Comparison of ENCODE assay signal across 8 cellular contexts in the genomic region with DNA sequence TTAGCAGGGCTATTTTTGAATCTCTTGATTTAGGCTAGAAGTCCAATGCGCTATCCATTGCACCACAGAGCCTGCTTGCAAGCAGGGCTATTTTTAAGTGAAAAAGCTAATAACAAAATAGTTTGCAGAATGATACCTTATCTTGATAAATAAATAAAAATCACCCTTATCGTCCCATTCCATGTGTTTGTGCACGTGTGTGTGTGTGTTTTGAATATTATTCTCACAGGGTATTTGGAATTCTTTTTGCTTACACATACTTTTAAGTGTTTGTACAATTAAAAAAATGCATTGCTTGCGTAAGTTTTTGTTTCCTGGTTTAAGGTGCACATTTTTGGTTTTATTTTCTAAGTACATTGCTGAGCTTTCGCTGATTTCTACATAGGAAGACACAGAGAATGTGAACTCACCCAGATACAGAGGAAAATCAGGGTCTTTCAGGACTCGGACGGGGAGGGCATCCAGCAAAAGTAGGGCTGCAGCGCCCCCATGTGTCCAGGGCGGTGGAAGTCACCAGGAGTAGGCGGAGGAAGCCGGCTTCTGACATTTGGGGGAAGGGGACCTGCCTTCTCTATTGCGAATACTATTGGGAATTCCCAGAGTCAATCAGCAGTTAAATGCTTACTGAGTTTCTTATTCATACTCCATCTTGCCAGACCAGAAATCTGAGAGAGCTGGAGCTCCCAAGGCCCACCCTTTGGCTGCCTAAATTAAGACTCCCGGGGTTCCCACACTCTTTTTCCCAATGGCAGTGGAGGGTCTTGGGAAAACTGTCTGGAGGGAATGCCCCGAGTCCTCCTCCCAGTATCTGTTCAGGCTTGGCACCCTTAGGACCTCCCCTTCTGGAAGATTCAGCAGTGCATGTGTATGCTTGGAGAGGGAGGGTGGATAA. TPM values are rescaled to one million over a fixed set of nuclear protein-coding genes. Genes with fewer than 3 reads are reported as not detected.
A peak's percentile ranks its signal among the peaks of the same experiment; 100 is the strongest.
DNase-seq lines count a peak whose midpoint lies in the region; ATAC-seq, FAIRE-seq and TF ChIP-seq lines count a peak whose summit lies in the region.

No MANE protein-coding gene starts in this region.

- H3K27me3 ChIP-seq in keratinocyte (ENCODE audit: control insufficient read depth, extremely low read depth, insufficient read depth, low read length): peaks cover 27% of the 10 kb centered on the region

- H3K9me3 ChIP-seq in keratinocyte (ENCODE audit: control insufficient read depth, low read depth, low read length): no peaks in the 10 kb centered on the region

- no peaks in the 10 kb centered on the region for H3K36me3 ChIP-seq in keratinocyte (ENCODE audit: control insufficient read depth in 2 of 2, extremely low read depth in 1 of 2, insufficient read depth in 2 of 2, low read length in 2 of 2)

- no peaks in the 10 kb centered on the region for H3K9me1 ChIP-seq in keratinocyte (ENCODE audit: control insufficient read depth, extremely low read depth, insufficient read depth, low read length)

- H3K4me2 ChIP-seq in keratinocyte (ENCODE audit: control insufficient read depth, extremely low read depth, insufficient read depth, low read depth, low read length): peak overlapping the region; percentile 54

- no peaks in the 10 kb centered on the region for H3K79me2 ChIP-seq in keratinocyte (ENCODE audit: control insufficient read depth, insufficient read depth, low read length)

- H3K27ac ChIP-seq in keratinocyte (ENCODE audit: control insufficient read depth, insufficient read depth, low read length): no peak overlapping the region

- DNase-seq in EL (peak; percentile 81), NCI-H2171 (lab: John Stamatoyannopoulos, UW) (peak; percentile 73), cardiac fibroblast (ENCODE audit: low read depth in 2 of 2) (peak; percentile 85), keratinocyte (ENCODE audit: low read depth, low spot score) (peak; percentile 2)
- peak; percentile 91 for DNase-seq in stimulated activated CD4-positive, alpha-beta T cell treated with anti-CD3 and anti-CD28 coated beads, Interleukin-15, amount 100 ng/mL, for 24 hours

- TF ChIP-seq CTCF in cardiac fibroblast (IDR thresholded peaks at IDR 0.05; ENCODE audit: low read depth, low read length) (peak; percentile 80), keratinocyte (optimal IDR thresholded peaks at IDR 0.05 in 1 of 3, IDR thresholded peaks at IDR 0.05 in 1 of 3, conservative IDR thresholded peaks at IDR 0.05 in 1 of 3; ENCODE audit: extremely low read depth in 1 of 3, insufficient read depth in 2 of 3, low read length in 3 of 3) (peak; percentile 78 to 96 (median 92))

- ATAC-seq in HG02610 (IDR thresholded peaks at IDR 0.05; ENCODE audit: unreplicated experiment): peak; percentile 47
- ATAC-seq in activated CD4-positive, CD25-positive, alpha-beta regulatory T cell treated with anti-CD3 and anti-CD28 coated beads, Interleukin-2, amount 50 U/mL, for 24 hours: peak; percentile 55 to 66
- no peak for ATAC-seq in GM21737 (IDR thresholded peaks at IDR 0.05; ENCODE audit: unreplicated experiment)

- no peak overlapping the region for H3K4me3 ChIP-seq in cardiac fibroblast (replicated peaks in 1 of 2; ENCODE audit: low read depth in 2 of 2, low read length in 2 of 2)
- H3K4me3 ChIP-seq in keratinocyte (ENCODE audit: control insufficient read depth in 2 of 3, extremely low read depth in 1 of 3, insufficient read depth in 2 of 3, low read depth in 1 of 3, low read length in 3 of 3): no peak overlapping the region

- peaks cover 15% of the 10 kb centered on the region for H3K4me1 ChIP-seq in keratinocyte (ENCODE audit: control insufficient read depth, extremely low read depth, insufficient read depth, low read length)

- no peak overlapping the region for H2AFZ ChIP-seq in keratinocyte (ENCODE audit: control insufficient read depth, low read length)

- no peaks in the 10 kb centered on the region for H4K20me1 ChIP-seq in keratinocyte (ENCODE audit: control insufficient read depth, extremely low read depth, insufficient read depth, low read length)

- H3K9ac ChIP-seq in keratinocyte (ENCODE audit: control insufficient read depth, extremely low read depth, insufficient read depth, low read length): no peak overlapping the region

- dilution Hi-C loops in keratinocyte (cut with MboI; ENCODE audit: extremely low pct_ligation_motif_present, low sequenced_read_pairs): no loop called here

- FAIRE-seq in keratinocyte (lab: Jason Lieb, UNC): no peak

RNA-seq across cellular contexts. Expression of gene SLC1A2, which starts 27.2 kb away (rescaled TPM):
- under 0.01 to 0.04 TPM in 2 of 3 replicates, not detected in the other for polyA plus RNA-seq in keratinocyte
- polyA plus RNA-seq in keratinocyte (2011; ENCODE audit: low read depth): 0.16 TPM
- polyA plus RNA-seq in keratinocyte (2011; cell fraction: cytosol; rRNA removed): not detected in 2 replicates
- 0.18 and 0.33 TPM in 2 replicates for polyA plus RNA-seq in keratinocyte (2011; cell fraction: nucleus; rRNA removed)
- polyA plus RNA-seq in keratinocyte (2012; ENCODE audit: low replicate concordance): 0.18 TPM in 1 of 2 replicates, not detected in the other
- 0.59 to 1.5 TPM in 2 of 3 replicates, not detected in the other for polyA minus RNA-seq in keratinocyte
- not detected for polyA minus RNA-seq in keratinocyte (2011; cell fraction: cytosol; rRNA and poly(A)+ RNA removed)
- 0.53 and 1.4 TPM in 2 replicates for polyA minus RNA-seq in keratinocyte (2011; cell fraction: nucleus; rRNA and poly(A)+ RNA removed)

Comparison
In these comparisons a context has a peak if more than half of its experiments do, and no peak if none do; other contexts are left out.
1. DNase-seq: peak in every context shown above with its lines; median percentile 91 in stimulated activated CD4-positive, alpha-beta T cell treated with anti-CD3 and anti-CD28 coated beads, Interleukin-15, amount 100 ng/mL, for 24 hours; 85 in cardiac fibroblast; 81 in EL; 73 in NCI-H2171; 2 in keratinocyte.